Comparison of ENCODE assay signal across 26 cellular contexts in the genomic region with DNA sequence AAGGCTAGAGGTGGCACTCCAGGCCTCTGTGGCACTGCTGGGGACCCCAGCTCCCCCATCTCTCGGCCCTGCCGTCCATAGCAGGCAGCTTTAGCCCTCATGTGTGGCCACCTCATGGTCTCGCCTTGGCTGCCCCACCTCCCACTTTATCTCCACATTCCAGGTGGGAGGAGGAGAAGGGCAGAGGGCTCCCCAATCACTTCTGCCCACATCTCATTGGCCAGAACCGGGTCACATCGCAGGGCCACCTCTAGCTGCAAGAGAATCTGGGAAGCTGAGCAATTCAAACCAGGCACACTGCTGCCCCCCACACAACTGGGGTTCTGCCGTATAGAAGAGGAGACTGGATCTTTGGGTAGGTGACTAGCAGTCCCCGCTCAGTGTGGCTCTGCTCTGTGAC. TPM values are rescaled to one million over a fixed set of nuclear protein-coding genes. Genes with fewer than 3 reads are reported as not detected.
A peak's percentile ranks its signal among the peaks of the same experiment; 100 is the strongest.
DNase-seq lines count a peak whose midpoint lies in the region; ATAC-seq, FAIRE-seq and TF ChIP-seq lines count a peak whose summit lies in the region.
"Had no signal": no experiment of that assay in that cellular context is flagged by ENCODE, and none has a peak within 500 bp of the region (broad histone marks: within the 10 kb centered on the region; RNA-seq: fewer than 3 reads in every experiment).

No MANE protein-coding gene starts in this region.

- ATAC-seq in HepG2 (no peak), right lobe of liver (no peak), T-cell (replicated peaks in 1 of 4) (no peak)
- ATAC-seq: A549, HCT116 had no signal

- H3K9me3 ChIP-seq in HepG2 (ENCODE audit: low read length) (no peaks in the 10 kb centered on the region), right lobe of liver (no peaks in the 10 kb centered on the region), H1 (ENCODE audit: insufficient read depth in 2 of 2, low read depth in 1 of 2, low read length in 1 of 2) (no peaks in the 10 kb centered on the region), neutrophil (no peaks in the 10 kb centered on the region)
- H3K9me3 ChIP-seq: A549, BE2C had no signal

- H3K9me3 Mint-ChIP-seq in T-cell: no peaks in the 10 kb centered on the region
- H3K9me3 Mint-ChIP-seq: CD4-positive, alpha-beta memory T cell; H9 had no signal

- no peak overlapping the region for H2BK12ac ChIP-seq in H1 (ENCODE audit: low read depth, low read length)

- DNase-seq in HepG2 (ENCODE audit: low spot score): no peak
- no peak for DNase-seq in right lobe of liver
- DNase-seq in H1 (ENCODE audit: low read depth in 1 of 2, low spot score in 2 of 2): no peak
- DNase-seq in T-cell: no peak
- DNase-seq in NCI-H187 (lab: John Stamatoyannopoulos, UW): no peak
- no peak for DNase-seq in GM13977 (ENCODE audit: low spot score)
- DNase-seq: 8988T; ACHN; AML-193; BE2C; C1 segment of cervical spinal cord; Calu3; CD4-positive, alpha-beta memory T cell; COR-L47; DMS53; DMS79 treated with DMSO at 0.1 percent for 48 hours; GF-D8; GM23248; H9 had no signal

- H2BK120ac ChIP-seq in H1 (replicated peaks; ENCODE audit: low read depth, low read length): no peak overlapping the region

- 0 out of 2 replicates have a peak, but pooled peaks cover 2% of the 10 kb centered on the region for H3K23me2 ChIP-seq in H1 (ENCODE audit: low read depth, low read length)

- H3K4me1 ChIP-seq in HepG2 (ENCODE audit: insufficient read depth, low read length) (peaks cover 81% of the 10 kb centered on the region), right lobe of liver (peaks cover 0 to 24% (median 2%) of the 10 kb centered on the region in 4 donors), H1 (replicated peaks in 1 of 4; ENCODE audit: control insufficient read depth in 3 of 4, insufficient read depth in 4 of 4, low read length in 3 of 4) (no peaks in the 10 kb centered on the region; a peak in 1 of 7 replicates), neutrophil (ENCODE audit: control insufficient read depth in 1 of 2, insufficient read depth in 1 of 2, low read depth in 1 of 2, low read length in 1 of 2) (peaks cover 42 to 44% of the 10 kb centered on the region in 2 experiments)
- H3K4me1 ChIP-seq: BE2C had no signal

- no peaks in the 10 kb centered on the region for H3K79me2 ChIP-seq in HepG2 (ENCODE audit: insufficient read depth, low read length)
- H3K79me2 ChIP-seq in H1 (ENCODE audit: control insufficient read depth in 1 of 2, insufficient read depth in 2 of 2, low read length in 2 of 2): no peaks in the 10 kb centered on the region

- H3K27me3 ChIP-seq in HepG2 (ENCODE audit: control insufficient read depth in 1 of 2, insufficient read depth in 2 of 2, low read length in 2 of 2) (no peaks in the 10 kb centered on the region), right lobe of liver (no peaks in the 10 kb centered on the region), H1 (replicated peaks in 1 of 4; ENCODE audit: control insufficient read depth in 3 of 4, extremely low read depth in 1 of 4, insufficient read depth in 3 of 4, low read length in 3 of 4) (no peaks in the 10 kb centered on the region), neutrophil (no peaks in the 10 kb centered on the region)
- H3K27me3 ChIP-seq: BE2C had no signal

- no peaks in the 10 kb centered on the region for H3K36me3 ChIP-seq in HepG2 (replicated peaks in 1 of 2; ENCODE audit: control insufficient read depth in 1 of 2, insufficient read depth in 2 of 2, low read length in 2 of 2)
- no peaks in the 10 kb centered on the region for H3K36me3 ChIP-seq in right lobe of liver
- H3K36me3 ChIP-seq in H1 (ENCODE audit: control insufficient read depth in 2 of 4, insufficient read depth in 4 of 4, low read length in 3 of 4): no peaks in the 10 kb centered on the region
- H3K36me3 ChIP-seq in neutrophil: no peaks in the 10 kb centered on the region
- H3K36me3 ChIP-seq: BE2C had no signal

- no peaks in the 10 kb centered on the region for H3K79me1 ChIP-seq in H1 (ENCODE audit: low read depth, low read length)

- TF ChIP-seq EP300 in HepG2 (IDR thresholded peaks at IDR 0.05; ENCODE audit: low read depth in 2 of 2, low read length in 2 of 2): no peak
- TF ChIP-seq EP300 in HepG2 (CRISPR knock-in tag; IDR thresholded peaks at IDR 0.05; ENCODE audit: borderline replicate concordance): no peak
- no peak for TF ChIP-seq EP300 in H1 (IDR thresholded peaks at IDR 0.05; ENCODE audit: borderline replicate concordance in 1 of 2, low read depth in 2 of 2, low read length in 2 of 2)

- 0 out of 2 replicates have a peak overlapping the region, but pooled peaks have one; percentile 29 for H2BK15ac ChIP-seq in H1 (ENCODE audit: low read length)

- H3K4me3 Mint-ChIP-seq in T-cell: no peak overlapping the region
- H3K4me3 Mint-ChIP-seq: CD4-positive, alpha-beta memory T cell; H9 had no signal

- TF ChIP-seq RAD21 in HepG2 (CRISPR knock-in tag; IDR thresholded peaks at IDR 0.05) (no peak), H1 (IDR thresholded peaks at IDR 0.05 in 1 of 2, conservative IDR thresholded peaks at IDR 0.05 in 1 of 2; ENCODE audit: low read depth in 2 of 2, low read length in 2 of 2) (no peak)

- H3K4me2 ChIP-seq in HepG2 (ENCODE audit: low read depth, low read length): no peak overlapping the region
- H3K4me2 ChIP-seq in H1 (ENCODE audit: insufficient read depth in 1 of 2, low read depth in 2 of 2, low read length in 2 of 2): no peak overlapping the region
- H3K4me2 ChIP-seq: A549 had no signal

- no peak overlapping the region for H3K56ac ChIP-seq in H1 (replicated peaks; ENCODE audit: insufficient read length, low read depth, low read length)

- no peak overlapping the region for H3K27ac Mint-ChIP-seq in T-cell
- H3K27ac Mint-ChIP-seq: CD4-positive, alpha-beta memory T cell; H9 had no signal

- POLR2A ChIA-PET in HepG2 (lab: Yijun Ruan, JAX) (interaction anchor here (2.6 kb wide), 1 partner anchor 40 kb away, joined by 19 read pairs; a partner anchor contains a TSS), H1 (lab: Charles Lee; ENCODE audit: partially characterized antibody) (interaction anchor here (0.8 kb wide), 1 partner anchor 32 kb away, joined by 3 read pairs; no protein-coding TSS in a partner anchor), T-cell (lab: Charles Lee) (no interaction called here)

- H3K36me3 Mint-ChIP-seq in T-cell: no peaks in the 10 kb centered on the region
- H3K36me3 Mint-ChIP-seq: CD4-positive, alpha-beta memory T cell had no signal

- H4K5ac ChIP-seq in H1 (ENCODE audit: insufficient read length, low read depth, low read length): no peak overlapping the region

- TF ChIP-seq CTCF in HepG2 (CRISPR knock-in tag; IDR thresholded peaks at IDR 0.05) (no peak), right lobe of liver (IDR thresholded peaks at IDR 0.05) (no peak), H1 (IDR thresholded peaks at IDR 0.05; ENCODE audit: control extremely low read depth in 1 of 3, insufficient read depth in 1 of 3, low read depth in 1 of 3, low read length in 3 of 3) (no peak), neutrophil (IDR thresholded peaks at IDR 0.05) (no peak), GM13977 (IDR thresholded peaks at IDR 0.05; ENCODE audit: extremely low read depth, insufficient read depth, missing control alignments) (no peak)

- no peak overlapping the region for H3K23ac ChIP-seq in H1 (ENCODE audit: insufficient read length)

- FAIRE-seq in HepG2 (lab: Jason Lieb, UNC) (no peak), H1 (lab: Jason Lieb, UNC) (no peak)
- FAIRE-seq: A549, GM12891 had no signal

- no peak overlapping the region for H3K14ac ChIP-seq in H1 (ENCODE audit: insufficient read length)

- BruUV-seq in HepG2 (replicated peaks; lab: Mats Ljungman, UMichigan): no TSS peak

- H3K27ac ChIP-seq in HepG2 (ENCODE audit: extremely low read length, insufficient read depth, low read length) (no peak overlapping the region), right lobe of liver (no peak overlapping the region), H1 (ENCODE audit: low read depth, low read length) (no peak overlapping the region), neutrophil (peak overlapping the region; percentile 96)
- H3K27ac ChIP-seq: A549, GM23248 had no signal

- no peak overlapping the region for H2BK20ac ChIP-seq in H1 (ENCODE audit: low read length)

- CTCF ChIA-PET in HepG2 (lab: Yijun Ruan, JAX; ENCODE audit: low intra/inter-chr PET ratio, low total read pairs) (no interaction called here), H1 (lab: Charles Lee; ENCODE audit: partially characterized antibody) (interaction anchor here (1.0 to 1.5 kb wide), 3 partner anchors 11 to 47 kb away, joined by 3 to 4 read pairs (median 3); no protein-coding TSS in a partner anchor), T-cell (lab: Charles Lee) (no interaction called here)

- H3K4me1 Mint-ChIP-seq in T-cell: peaks cover 6 to 11% (median 9%) of the 10 kb centered on the region in 3 donors

- H2AFZ ChIP-seq in HepG2 (ENCODE audit: low read length) (no peak overlapping the region), H1 (ENCODE audit: low read length) (no peak overlapping the region)
- H2AFZ ChIP-seq: GM23248 had no signal

- no peak for TF ChIP-seq POLR2A in HepG2 (IDR thresholded peaks at IDR 0.05; ENCODE audit: insufficient read depth in 1 of 2, low read depth in 2 of 2, low read length in 2 of 2)
- TF ChIP-seq POLR2A in right lobe of liver (IDR thresholded peaks at IDR 0.05): no peak
- TF ChIP-seq POLR2A in H1 (IDR thresholded peaks at IDR 0.05; ENCODE audit: control extremely low read depth in 1 of 2, low read depth in 2 of 2, low read length in 2 of 2): no peak

- WGBS in HepG2 (ENCODE audit: low lambda C conversion rate): 61% methylated on average over 6 of the region's 7 CpGs
- WGBS in right lobe of liver (ENCODE audit: insufficient coverage, low coverage, low lambda C conversion rate, missing lambda C conversion rate): 71% methylated on average over 1 of the region's 7 CpGs
- WGBS in H1 (ENCODE audit: extremely low coverage in 1 of 2, insufficient coverage in 1 of 2, insufficient read length in 1 of 2, insufficient replicate concordance in 2 of 2, low coverage in 1 of 2, low lambda C conversion rate in 2 of 2, missing lambda C conversion rate in 1 of 2), 2 experiments: 88% methylated on average over 7 of the region's 7 CpGs; no CpG with 5 or more reads in 1 of the 2 experiments

- no peak overlapping the region for H3K4ac ChIP-seq in H1 (replicated peaks; ENCODE audit: insufficient read length, low read depth, low read length)

- H4K8ac ChIP-seq in H1 (ENCODE audit: extremely low read depth, insufficient read depth, low read length): no peak overlapping the region

- no peak overlapping the region for H4K91ac ChIP-seq in H1 (replicated peaks; ENCODE audit: insufficient read length, low read length)

- peaks cover 0 to 1% of the 10 kb centered on the region in 2 donors for H3K27me3 Mint-ChIP-seq in T-cell

- no peak overlapping the region for H3K18ac ChIP-seq in H1 (ENCODE audit: extremely low read depth, low read length)

- H2AK5ac ChIP-seq in H1 (ENCODE audit: low read depth, low read length): no peak overlapping the region

- no peak overlapping the region for H2BK5ac ChIP-seq in H1 (ENCODE audit: low read depth, low read length)

- H4K20me1 ChIP-seq in HepG2 (ENCODE audit: insufficient read depth, low read length) (no peaks in the 10 kb centered on the region), H1 (replicated peaks in 1 of 2; ENCODE audit: control insufficient read depth in 1 of 2, insufficient read depth in 2 of 2, low read length in 2 of 2) (no peaks in the 10 kb centered on the region)

- intact Hi-C loops in HepG2 (cut with micrococcal nuclease; ENCODE audit: unreplicated experiment): no loop called here
- intact Hi-C loops in right lobe of liver (cut with DNase I): no loop called here

- in situ Hi-C loops in HepG2 (cut with HindIII; ENCODE audit: extremely low pct_ligation_motif_present, low pct_unique_long_range_greater_than_20kb): no loop called here
- in situ Hi-C loops in GM13977 (cut with MboI; ENCODE audit: low pct_unique_long_range_greater_than_20kb, low sequenced_read_pairs, unreplicated experiment): no loop called here

- no peak overlapping the region; the same call in 1 of the 2 replicates for H3K9ac ChIP-seq in HepG2 (ENCODE audit: insufficient read depth, low read depth, low read length)
- H3K9ac ChIP-seq in H1 (replicated peaks in 1 of 4; ENCODE audit: extremely low read depth in 1 of 4, low read depth in 3 of 4, low read length in 3 of 4): 0 out of 7 replicates have a peak overlapping the region, but pooled peaks of 1 of the 4 experiments have one; percentile 13
- H3K9ac ChIP-seq: GM23248 had no signal

- no peak overlapping the region for H3K4me3 ChIP-seq in HepG2 (replicated peaks in 1 of 3; ENCODE audit: insufficient read depth in 1 of 3, low read depth in 2 of 3, low read length in 3 of 3)
- no peak overlapping the region for H3K4me3 ChIP-seq in right lobe of liver
- no peak overlapping the region for H3K4me3 ChIP-seq in H1 (ENCODE audit: extremely low read depth in 1 of 4, insufficient read depth in 2 of 4, low read depth in 3 of 4, low read length in 4 of 4)
- no peak overlapping the region for H3K4me3 ChIP-seq in neutrophil (ENCODE audit: low read depth in 1 of 2, low read length in 1 of 2)
- H3K4me3 ChIP-seq: A549, GM23248 had no signal

RNA-seq across cellular contexts. Expression of a gene that starts 1.6 kb away (rescaled TPM):
- total RNA-seq in HepG2 (2016; rRNA removed; fragmentation: Illumina TruSeq; extraction: Trizol) (2.7 and 3.4 TPM in 2 replicates), right lobe of liver (under 1 TPM; 0.06 to 0.37 (median 0.19) TPM), T-cell (not detected)
- 0.26 and 1.5 TPM in 2 replicates for total RNA-seq in HepG2 (2016; cell fraction: cytosol; rRNA removed; fragmentation: Illumina TruSeq; extraction: Trizol; ENCODE audit: low read depth)
- 2.4 and 2.5 TPM in 2 replicates for total RNA-seq in HepG2 (2016; cell fraction: insoluble cytoplasmic fraction; rRNA removed; fragmentation: Illumina TruSeq; extraction: Trizol)
- total RNA-seq in HepG2 (2016; cell fraction: membrane; rRNA removed; fragmentation: Illumina TruSeq; extraction: Trizol): 1.4 and 2.1 TPM in 2 replicates
- total RNA-seq in HepG2 (2016; cell fraction: nucleus; rRNA removed; fragmentation: Illumina TruSeq; extraction: Trizol): 0.59 and 1.6 TPM in 2 replicates
- polyA plus RNA-seq in HepG2 (2011; rRNA removed) (3.4 and 3.5 TPM in 2 replicates), H1 (2011; rRNA removed) (0.13 and 0.14 TPM in 2 replicates)
- polyA plus RNA-seq in HepG2 (2011; cell fraction: cytosol; rRNA removed): 2.7 and 3.1 TPM in 2 replicates
- 3.4 TPM in 2 replicates for polyA plus RNA-seq in HepG2 (2011; cell fraction: nucleus; rRNA removed)
- 4.1 and 4.4 TPM in 2 replicates for polyA plus RNA-seq in HepG2 (2012)
- 0.70 and 1.3 TPM in 2 replicates for polyA plus RNA-seq in HepG2 (2016; cell fraction: cytosol; fragmentation: Illumina TruSeq; extraction: Trizol; ENCODE audit: low read depth)
- 2.0 and 2.4 TPM in 2 replicates for polyA plus RNA-seq in HepG2 (2016; cell fraction: insoluble cytoplasmic fraction; fragmentation: Illumina TruSeq; extraction: Trizol; ENCODE audit: low read depth)
- 1.0 and 1.1 TPM in 2 replicates for polyA plus RNA-seq in HepG2 (2016; cell fraction: membrane; fragmentation: Illumina TruSeq; extraction: Trizol; ENCODE audit: low read depth)
- polyA plus RNA-seq in HepG2 (2016; cell fraction: nucleus; fragmentation: Illumina TruSeq; extraction: Trizol; ENCODE audit: insufficient read depth, low read depth): 1.6 and 1.8 TPM in 2 replicates
- polyA minus RNA-seq in HepG2 (2011; rRNA and poly(A)+ RNA removed; ENCODE audit: low replicate concordance): 1.2 TPM in 1 of 2 replicates, not detected in the other
- 0.99 and 1.1 TPM in 2 replicates for polyA minus RNA-seq in HepG2 (2011; cell fraction: cytosol; rRNA and poly(A)+ RNA removed)
- polyA minus RNA-seq in HepG2 (2011; cell fraction: nucleus; rRNA and poly(A)+ RNA removed): 1.3 and 2.5 TPM in 2 replicates
- total RNA-seq in H1 (2021; fragmentation: NEBNext Ultra II Directional; extraction: Animal tissue kit (Norgen Biotek cat#: 25700)): not detected in 2 replicates
- 0.16 TPM for polyA plus RNA-seq in H1 (2011; cell fraction: cytosol; rRNA removed)
- polyA plus RNA-seq in H1 (2011; cell fraction: nucleus; rRNA removed): 0.27 TPM
- polyA plus RNA-seq in H1 (2012, experiment 1 of 2): 0.23 to 0.48 TPM (median 0.27 TPM) in 3 of 4 replicates, not detected in the other
- not detected for polyA plus RNA-seq in H1 (2012, experiment 2 of 2)
- 0.06 TPM for polyA plus RNA-seq in H1 (2013, experiment 1 of 2)
- polyA plus RNA-seq in H1 (2013, experiment 2 of 2): 0.04 TPM
- polyA minus RNA-seq in H1 (2011; rRNA and poly(A)+ RNA removed): 0.09 TPM in 1 of 2 replicates, not detected in the other
- polyA minus RNA-seq in H1 (2011; cell fraction: cytosol; rRNA and poly(A)+ RNA removed): not detected
- not detected for polyA minus RNA-seq in H1 (2011; cell fraction: nucleus; rRNA and poly(A)+ RNA removed)
- total RNA-seq: Calu3; CD4-positive, alpha-beta memory T cell; Daoy; G401; GM23248 had no signal
- polyA plus RNA-seq: CD4-positive, alpha-beta memory T cell; GM23248 had no signal

RNA-seq across cellular contexts. Expression of a gene that starts 28.1 kb away (rescaled TPM):
- total RNA-seq in HepG2 (2016; rRNA removed; fragmentation: Illumina TruSeq; extraction: Trizol) (1.0 and 2.7 TPM in 2 replicates), right lobe of liver (1 to 10 TPM in 1 of 6 experiments, under 1 TPM in 5; 0.37 to 1.6 (median 0.83) TPM), T-cell (1 to 10 TPM in 1 of 5 donors, under 1 TPM in 3, not detected in 1; 0.16 to 1.8 (median 0.40) TPM)
- total RNA-seq in HepG2 (2016; cell fraction: cytosol; rRNA removed; fragmentation: Illumina TruSeq; extraction: Trizol; ENCODE audit: low read depth): 0.79 and 1.1 TPM in 2 replicates
- total RNA-seq in HepG2 (2016; cell fraction: insoluble cytoplasmic fraction; rRNA removed; fragmentation: Illumina TruSeq; extraction: Trizol): 1.1 and 2.2 TPM in 2 replicates
- 1.0 and 1.5 TPM in 2 replicates for total RNA-seq in HepG2 (2016; cell fraction: membrane; rRNA removed; fragmentation: Illumina TruSeq; extraction: Trizol)
- total RNA-seq in HepG2 (2016; cell fraction: nucleus; rRNA removed; fragmentation: Illumina TruSeq; extraction: Trizol): 2.3 and 2.7 TPM in 2 replicates
- polyA plus RNA-seq in HepG2 (2011; rRNA removed) (11.8 and 13.6 TPM in 2 replicates), H1 (2011; rRNA removed) (0.94 and 0.98 TPM in 2 replicates)
- polyA plus RNA-seq in HepG2 (2011; cell fraction: cytosol; rRNA removed): 10.8 and 11.2 TPM in 2 replicates
- polyA plus RNA-seq in HepG2 (2011; cell fraction: nucleus; rRNA removed): 21.1 and 23.7 TPM in 2 replicates
- 5.8 and 8.1 TPM in 2 replicates for polyA plus RNA-seq in HepG2 (2012)
- 0.49 and 0.54 TPM in 2 replicates for polyA plus RNA-seq in HepG2 (2016; cell fraction: cytosol; fragmentation: Illumina TruSeq; extraction: Trizol; ENCODE audit: low read depth)
- 1.3 TPM in 2 replicates for polyA plus RNA-seq in HepG2 (2016; cell fraction: insoluble cytoplasmic fraction; fragmentation: Illumina TruSeq; extraction: Trizol; ENCODE audit: low read depth)
- 0.65 and 1.0 TPM in 2 replicates for polyA plus RNA-seq in HepG2 (2016; cell fraction: membrane; fragmentation: Illumina TruSeq; extraction: Trizol; ENCODE audit: low read depth)
- 5.4 and 6.5 TPM in 2 replicates for polyA plus RNA-seq in HepG2 (2016; cell fraction: nucleus; fragmentation: Illumina TruSeq; extraction: Trizol; ENCODE audit: insufficient read depth, low read depth)
- 0.91 and 31.9 TPM in 2 replicates for polyA minus RNA-seq in HepG2 (2011; rRNA and poly(A)+ RNA removed; ENCODE audit: low replicate concordance)
- 4.7 and 5.3 TPM in 2 replicates for polyA minus RNA-seq in HepG2 (2011; cell fraction: cytosol; rRNA and poly(A)+ RNA removed)
- 8.9 and 10.4 TPM in 2 replicates for polyA minus RNA-seq in HepG2 (2011; cell fraction: nucleus; rRNA and poly(A)+ RNA removed)
- 0.15 and 0.28 TPM in 2 replicates for total RNA-seq in H1 (2021; fragmentation: NEBNext Ultra II Directional; extraction: Animal tissue kit (Norgen Biotek cat#: 25700))
- 1.00 TPM for polyA plus RNA-seq in H1 (2011; cell fraction: cytosol; rRNA removed)
- polyA plus RNA-seq in H1 (2011; cell fraction: nucleus; rRNA removed): 0.87 TPM
- polyA plus RNA-seq in H1 (2012, experiment 1 of 2): 0.64 to 1.4 TPM (median 0.87 TPM) in 4 replicates
- polyA plus RNA-seq in H1 (2012, experiment 2 of 2): 0.42 TPM
- polyA plus RNA-seq in H1 (2013, experiment 1 of 2): 0.20 TPM
- polyA plus RNA-seq in H1 (2013, experiment 2 of 2): 0.52 TPM
- 0.59 and 0.69 TPM in 2 replicates for polyA minus RNA-seq in H1 (2011; rRNA and poly(A)+ RNA removed)
- polyA minus RNA-seq in H1 (2011; cell fraction: cytosol; rRNA and poly(A)+ RNA removed): not detected
- 0.60 TPM for polyA minus RNA-seq in H1 (2011; cell fraction: nucleus; rRNA and poly(A)+ RNA removed)
- total RNA-seq: Calu3; CD4-positive, alpha-beta memory T cell; Daoy; G401; GM23248; H4 had no signal
- polyA plus RNA-seq: CD4-positive, alpha-beta memory T cell; GM23248 had no signal

RNA-seq across cellular contexts. Expression of a gene that starts 39.3 kb away (rescaled TPM):
- 25.2 and 31.5 TPM in 2 replicates for total RNA-seq in HepG2 (2016; rRNA removed; fragmentation: Illumina TruSeq; extraction: Trizol)
- total RNA-seq in HepG2 (2016; cell fraction: cytosol; rRNA removed; fragmentation: Illumina TruSeq; extraction: Trizol; ENCODE audit: low read depth): 14.2 and 18.3 TPM in 2 replicates
- 21.2 and 33.1 TPM in 2 replicates for total RNA-seq in HepG2 (2016; cell fraction: insoluble cytoplasmic fraction; rRNA removed; fragmentation: Illumina TruSeq; extraction: Trizol)
- total RNA-seq in HepG2 (2016; cell fraction: membrane; rRNA removed; fragmentation: Illumina TruSeq; extraction: Trizol): 34.3 and 42.2 TPM in 2 replicates
- total RNA-seq in HepG2 (2016; cell fraction: nucleus; rRNA removed; fragmentation: Illumina TruSeq; extraction: Trizol): 21.9 and 25.7 TPM in 2 replicates
- polyA plus RNA-seq in HepG2 (2011; rRNA removed): 39.8 and 43.5 TPM in 2 replicates
- polyA plus RNA-seq in HepG2 (2011; cell fraction: cytosol; rRNA removed): 17.4 and 27.7 TPM in 2 replicates
- polyA plus RNA-seq in HepG2 (2011; cell fraction: nucleus; rRNA removed): 122 and 146 TPM in 2 replicates
- 16.2 and 20.9 TPM in 2 replicates for polyA plus RNA-seq in HepG2 (2012)
- polyA plus RNA-seq in HepG2 (2016; cell fraction: cytosol; fragmentation: Illumina TruSeq; extraction: Trizol; ENCODE audit: low read depth): 15.0 and 20.0 TPM in 2 replicates
- 22.6 and 30.3 TPM in 2 replicates for polyA plus RNA-seq in HepG2 (2016; cell fraction: insoluble cytoplasmic fraction; fragmentation: Illumina TruSeq; extraction: Trizol; ENCODE audit: low read depth)
- polyA plus RNA-seq in HepG2 (2016; cell fraction: membrane; fragmentation: Illumina TruSeq; extraction: Trizol; ENCODE audit: low read depth): 30.4 and 34.5 TPM in 2 replicates
- polyA plus RNA-seq in HepG2 (2016; cell fraction: nucleus; fragmentation: Illumina TruSeq; extraction: Trizol; ENCODE audit: insufficient read depth, low read depth): 49.3 and 53.8 TPM in 2 replicates
- polyA minus RNA-seq in HepG2 (2011; rRNA and poly(A)+ RNA removed; ENCODE audit: low replicate concordance): 29.8 and 60.0 TPM in 2 replicates
- polyA minus RNA-seq in HepG2 (2011; cell fraction: cytosol; rRNA and poly(A)+ RNA removed): 13.6 and 19.1 TPM in 2 replicates
- polyA minus RNA-seq in HepG2 (2011; cell fraction: nucleus; rRNA and poly(A)+ RNA removed): 27.9 and 30.3 TPM in 2 replicates
- total RNA-seq in right lobe of liver: 10 to 100 TPM in 2 of 6 experiments, 1 to 10 TPM in 4; 5.6 to 17.5 (median 8.5) TPM
- total RNA-seq in H1 (2021; fragmentation: NEBNext Ultra II Directional; extraction: Animal tissue kit (Norgen Biotek cat#: 25700)): 50.2 and 50.3 TPM in 2 replicates
- polyA plus RNA-seq in H1 (2011; rRNA removed): 60.4 and 88.4 TPM in 2 replicates
- 55.3 TPM for polyA plus RNA-seq in H1 (2011; cell fraction: cytosol; rRNA removed)
- 166 TPM for polyA plus RNA-seq in H1 (2011; cell fraction: nucleus; rRNA removed)
- 25.0 to 47.4 TPM (median 43.4 TPM) in 4 replicates for polyA plus RNA-seq in H1 (2012, experiment 1 of 2)
- polyA plus RNA-seq in H1 (2012, experiment 2 of 2): 48.3 TPM
- polyA plus RNA-seq in H1 (2013, experiment 1 of 2): 31.0 TPM
- polyA plus RNA-seq in H1 (2013, experiment 2 of 2): 28.8 TPM
- polyA minus RNA-seq in H1 (2011; rRNA and poly(A)+ RNA removed): 31.8 and 43.0 TPM in 2 replicates
- 29.9 TPM for polyA minus RNA-seq in H1 (2011; cell fraction: cytosol; rRNA and poly(A)+ RNA removed)
- 42.7 TPM for polyA minus RNA-seq in H1 (2011; cell fraction: nucleus; rRNA and poly(A)+ RNA removed)
- total RNA-seq in T-cell: 10 to 100 TPM; 23.0 to 28.0 (median 25.5) TPM

Comparison
In these comparisons a context has a peak if more than half of its experiments do, and no peak if none do; other contexts are left out.
1. POLR2A ChIA-PET loops: an anchor here in HepG2 (2.6 kb wide) and H1 (0.8 kb wide); none called in T-cell.